Comparison of ENCODE assay signal across 10 cellular contexts in the genomic region with DNA sequence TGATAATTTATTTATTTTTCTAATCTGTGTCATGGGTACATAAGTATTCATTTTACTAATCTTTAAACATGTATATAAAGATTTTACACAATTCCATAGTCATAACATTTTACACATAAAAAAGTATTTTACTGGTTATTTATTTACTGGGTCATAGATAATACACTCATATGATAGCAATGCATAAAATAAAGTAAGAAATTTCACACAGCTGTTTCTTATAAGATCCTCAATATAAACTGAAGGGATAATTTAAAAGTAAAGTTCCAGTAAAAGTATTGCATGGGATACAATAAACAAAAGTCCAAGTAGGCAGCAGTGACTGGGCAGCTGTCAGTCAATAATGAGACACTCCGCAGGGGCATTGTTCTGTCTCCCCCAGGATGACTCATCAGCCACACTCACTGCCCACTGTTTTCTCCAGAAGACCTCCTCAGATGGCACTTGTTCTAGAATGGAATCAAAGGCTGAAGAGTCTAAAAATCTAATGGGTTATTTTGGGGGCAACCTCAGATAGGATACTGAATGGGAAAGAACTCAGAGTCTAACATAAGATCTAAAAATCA.
DNase-seq lines count a peak whose midpoint lies in the region; ATAC-seq, FAIRE-seq and TF ChIP-seq lines count a peak whose summit lies in the region.
"Had no signal": no experiment of that assay in that cellular context is flagged by ENCODE, and none has a peak within 500 bp of the region (broad histone marks: within the 10 kb centered on the region; RNA-seq: fewer than 3 reads in every experiment).

No MANE protein-coding gene starts in this region.

- no peak for ATAC-seq in GM21390 (IDR thresholded peaks at IDR 0.05; ENCODE audit: unreplicated experiment)

- no peak for FAIRE-seq in RCC 7860 (lab: Jason Lieb, UNC)

- no peak for TF ChIP-seq CTCF in fibroblast of mammary gland (conservative IDR thresholded peaks at IDR 0.05; ENCODE audit: control insufficient read depth, insufficient read depth, low read depth, low read length)

- DNase-seq in DMS 273 (lab: John Stamatoyannopoulos, UW; ENCODE audit: unreplicated experiment) (peak; percentile 35), DMS 273 treated with DMSO at 0.1 percent for 48 hours (lab: John Stamatoyannopoulos, UW) (no peak), RCC 7860 (ENCODE audit: low spot score) (peak; percentile 59), fibroblast of mammary gland (ENCODE audit: low read depth) (peak; percentile 21), skeletal muscle cell (ENCODE audit: low read depth) (peak; percentile 9), RPMI8226 (no peak), NOMO-1 treated with DMSO at 0.1 percent for 48 hours (lab: John Stamatoyannopoulos, UW; ENCODE audit: unreplicated experiment) (no peak)

- H3K4me3 ChIP-seq in fibroblast of mammary gland (ENCODE audit: control insufficient read depth, low read depth, low read length): no peak overlapping the region
- no peak overlapping the region for H3K4me3 ChIP-seq in skeletal muscle cell (ENCODE audit: low read depth, low read length)
- H3K4me3 ChIP-seq: coronary artery, thoracic aorta had no signal

Comparison
In these comparisons a context has a peak if more than half of its experiments do, and no peak if none do; other contexts are left out.
1. DNase-seq: peak in DMS 273 (single experiment), RCC 7860 (single experiment), fibroblast of mammary gland (single experiment) and skeletal muscle cell (single experiment); none in DMS 273 treated with DMSO at 0.1 percent for 48 hours (single experiment), RPMI8226 (single experiment) and NOMO-1 treated with DMSO at 0.1 percent for 48 hours (single experiment).